In genomic region chr10:101022967-101023705, GRCh38 we compare ENCODE assay signal across 26 cellular contexts. TPM values are rescaled to one million over a fixed set of nuclear protein-coding genes. Genes with fewer than 3 reads are reported as not detected.
A peak's percentile ranks its signal among the peaks of the same experiment; 100 is the strongest.
DNase-seq lines count a peak whose midpoint lies in the region; ATAC-seq, FAIRE-seq and TF ChIP-seq lines count a peak whose summit lies in the region.
"Had no signal": no experiment of that assay in that cellular context is flagged by ENCODE, and none has a peak within 500 bp of the region (broad histone marks: within the 10 kb centered on the region; RNA-seq: fewer than 3 reads in every experiment).

No MANE protein-coding gene starts in this region.

- H3K9me3 ChIP-seq in right atrium auricular region = no peaks in the 10 kb centered on the region
- H3K9me3 ChIP-seq in HEK293 (ENCODE audit: control insufficient read depth, insufficient read depth, low read depth, low read length) = no peaks in the 10 kb centered on the region
- H3K9me3 ChIP-seq in K562 (replicated peaks; ENCODE audit: control insufficient read depth, insufficient read depth, low read depth, low read length) = no peaks in the 10 kb centered on the region
- no peaks in the 10 kb centered on the region for H3K9me3 ChIP-seq in osteoblast (ENCODE audit: low read depth, low read length)
- no peaks in the 10 kb centered on the region for H3K9me3 ChIP-seq in ovary
- H3K9me3 ChIP-seq in suprapubic skin = no peaks in the 10 kb centered on the region
- H3K9me3 ChIP-seq: A549; BE2C; BLaER1 treated with 17β-estradiol and CSF1 and Interleukin-3, amounts not matched to agents 10 nM and 100 nM; HAP-1 had no signal

- CTCF ChIA-PET in HEK293 (lab: Yijun Ruan, JAX) (interaction anchor here (0.6 to 0.8 kb wide), 2 partner anchors 8 to 55 kb away, joined by 3 read pairs; no protein-coding TSS in a partner anchor), K562 (lab: Yijun Ruan, JAX; ENCODE audit: low intra/inter-chr PET ratio) (no interaction called here)

- H3K9ac ChIP-seq in K562 (ENCODE audit: insufficient read depth in 1 of 2, low read depth in 2 of 2, low read length in 2 of 2) = no peak overlapping the region
- H3K9ac ChIP-seq: BLaER1 treated with 17β-estradiol and CSF1 and Interleukin-3, amounts not matched to agents 10 nM and 100 nM had no signal

- no peak for ATAC-seq in Right ventricle myocardium inferior
- no peak for ATAC-seq in K562
- ATAC-seq: A549, GM12878 had no signal

- 24% methylated on average over 6 of the region's 15 CpGs for WGBS in K562 (ENCODE audit: insufficient coverage, low coverage, missing lambda C conversion rate)
- 90 to 94% (median 91%) methylated on average over 13 to 15 of the region's 15 CpGs for WGBS in ovary, 3 donors
- WGBS in suprapubic skin = 90% methylated on average over 10 of the region's 15 CpGs

- no peak overlapping the region for H3K4me3 ChIP-seq in right atrium auricular region
- no peak overlapping the region for H3K4me3 ChIP-seq in HEK293 (ENCODE audit: low read depth, low read length)
- H3K4me3 ChIP-seq in K562 = no peak overlapping the region
- H3K4me3 ChIP-seq in osteoblast (ENCODE audit: insufficient read depth, low read length) = no peak overlapping the region
- no peak overlapping the region for H3K4me3 ChIP-seq in ovary
- H3K4me3 ChIP-seq in suprapubic skin = no peak overlapping the region
- H3K4me3 ChIP-seq: A549; BLaER1 treated with 17β-estradiol and CSF1 and Interleukin-3, amounts not matched to agents 10 nM and 100 nM; GM12878; HAP-1 had no signal

- H2AFZ ChIP-seq in K562 (ENCODE audit: low read depth, low read length) = no peak overlapping the region
- no peak overlapping the region for H2AFZ ChIP-seq in osteoblast (ENCODE audit: low read length)

- in situ Hi-C loops in K562 (cut with MboI) = no loop called here

- TF ChIP-seq RAD21 in K562 (CRISPR knock-in tag; conservative IDR thresholded peaks at IDR 0.05 in 1 of 2, IDR thresholded peaks at IDR 0.05 in 1 of 2) = no peak

- H3K27me3 ChIP-seq in right atrium auricular region (no peaks in the 10 kb centered on the region), K562 (ENCODE audit: control insufficient read depth in 2 of 2, insufficient read depth in 2 of 2, low read length in 2 of 2) (peaks cover 0 to 2% of the 10 kb centered on the region in 2 experiments; a peak in 1 of 5 replicates), osteoblast (ENCODE audit: insufficient read depth, low read length) (no peaks in the 10 kb centered on the region), ovary (no peaks in the 10 kb centered on the region), suprapubic skin (peaks cover 4% of the 10 kb centered on the region)
- H3K27me3 ChIP-seq: BE2C; BLaER1 treated with 17β-estradiol and CSF1 and Interleukin-3, amounts not matched to agents 10 nM and 100 nM had no signal

- H3K36me3 ChIP-seq in right atrium auricular region = no peaks in the 10 kb centered on the region
- no peaks in the 10 kb centered on the region for H3K36me3 ChIP-seq in HEK293 (ENCODE audit: control insufficient read depth in 2 of 2, insufficient read depth in 1 of 2, low read length in 2 of 2)
- no peaks in the 10 kb centered on the region for H3K36me3 ChIP-seq in K562 (ENCODE audit: control insufficient read depth, insufficient read depth, low read length)
- H3K36me3 ChIP-seq in osteoblast (ENCODE audit: insufficient read depth, low read length) = no peaks in the 10 kb centered on the region
- no peaks in the 10 kb centered on the region for H3K36me3 ChIP-seq in ovary
- no peaks in the 10 kb centered on the region for H3K36me3 ChIP-seq in suprapubic skin
- H3K36me3 ChIP-seq: BE2C; BLaER1 treated with 17β-estradiol and CSF1 and Interleukin-3, amounts not matched to agents 10 nM and 100 nM; HAP-1 had no signal

- TF ChIP-seq POLR2A in K562 (conservative IDR thresholded peaks at IDR 0.05) (no peak), ovary (IDR thresholded peaks at IDR 0.05) (no peak), suprapubic skin (IDR thresholded peaks at IDR 0.05) (no peak)

- intact Hi-C loops in Right ventricle myocardium inferior (cut with DNase I) (no loop called here), K562 (cut with micrococcal nuclease) (no loop called here), ovary (cut with DNase I) (no loop called here)

- H3K27ac ChIP-seq in right atrium auricular region (no peak overlapping the region), HEK293 (ENCODE audit: extremely low read depth, low read depth, low read length) (no peak overlapping the region), K562 (ENCODE audit: extremely low read depth, low read depth, low read length) (no peak overlapping the region), osteoblast (ENCODE audit: low read depth, low read length) (no peak overlapping the region), ovary (no peak overlapping the region), suprapubic skin (no peak overlapping the region)
- H3K27ac ChIP-seq: A549; BLaER1 treated with 17β-estradiol and CSF1 and Interleukin-3, amounts not matched to agents 10 nM and 100 nM had no signal

- POLR2A ChIA-PET in HEK293 (lab: Yijun Ruan, JAX) = interaction anchor here (1.2 kb wide), 1 partner anchor 8 kb away, joined by 3 read pairs; the partner anchor contains the start of genes PDZD7 and SFXN3
- POLR2A ChIA-PET in K562 (lab: Yijun Ruan, JAX) = no interaction called here

- H4K20me1 ChIP-seq in K562 (replicated peaks; ENCODE audit: control insufficient read depth, insufficient read depth, low read length) = no peaks in the 10 kb centered on the region
- H4K20me1 ChIP-seq in osteoblast (ENCODE audit: insufficient read depth, low read length) = no peaks in the 10 kb centered on the region
- H4K20me1 ChIP-seq: BLaER1 treated with 17β-estradiol and CSF1 and Interleukin-3, amounts not matched to agents 10 nM and 100 nM had no signal

- no peak for FAIRE-seq in K562 (lab: Jason Lieb, UNC)
- FAIRE-seq: A549, D721Med, GM12878, GM18507, H54 had no signal

- H3K4me1 ChIP-seq in right atrium auricular region (peaks cover 0 to 7% of the 10 kb centered on the region in 2 donors), HEK293 (ENCODE audit: control insufficient read depth, insufficient read depth, low read length) (peaks cover 2% of the 10 kb centered on the region), K562 (replicated peaks in 1 of 2; ENCODE audit: control insufficient read depth in 2 of 2, insufficient read depth in 2 of 2, low read length in 2 of 2) (peaks cover 0 to 10% of the 10 kb centered on the region in 2 experiments; a peak in 3 of 5 replicates), osteoblast (ENCODE audit: insufficient read depth, low read length) (no peaks in the 10 kb centered on the region), ovary (ENCODE audit: insufficient read depth) (no peaks in the 10 kb centered on the region), suprapubic skin (peaks cover 9% of the 10 kb centered on the region)
- H3K4me1 ChIP-seq: HAP-1 had no signal

- TF ChIP-seq EP300 in K562 (IDR thresholded peaks at IDR 0.05; ENCODE audit: low read length) (no peak), ovary (IDR thresholded peaks at IDR 0.05) (no peak), suprapubic skin (IDR thresholded peaks at IDR 0.05) (no peak)

- no peak for TF ChIP-seq CTCF in right atrium auricular region (IDR thresholded peaks at IDR 0.05)
- TF ChIP-seq CTCF in HEK293 (tag by site-specific recombination; IDR thresholded peaks at IDR 0.05) = no peak
- TF ChIP-seq CTCF in K562 (IDR thresholded peaks at IDR 0.05 in 2 of 3, conservative IDR thresholded peaks at IDR 0.05 in 1 of 3; ENCODE audit: insufficient read depth in 2 of 3, low read depth in 1 of 3, low read length in 3 of 3) = no peak
- TF ChIP-seq CTCF in osteoblast (IDR thresholded peaks at IDR 0.05; ENCODE audit: extremely low read depth, low read depth, low read length) = no peak
- no peak for TF ChIP-seq CTCF in ovary (IDR thresholded peaks at IDR 0.05)
- no peak for TF ChIP-seq CTCF in suprapubic skin (IDR thresholded peaks at IDR 0.05)

- DNase-seq in Right ventricle myocardium inferior (ENCODE audit: missing footprints) (peak; percentile 43), right atrium auricular region (ENCODE audit: low spot score) (no peak), K562 (ENCODE audit: extremely low read depth in 1 of 4, low spot score in 3 of 4) (no peak), osteoblast (ENCODE audit: insufficient read length, low spot score, missing footprints) (peak; percentile 31), ovary (no peak), suprapubic skin (ENCODE audit: low spot score in 2 of 2) (no peak)
- DNase-seq: 8988T; ACHN; AML-193; BE2C; CD4-positive, alpha-beta T cell; CD8-positive, alpha-beta memory T cell; DMS 273 treated with DMSO at 0.1 percent for 48 hours; DMS79; EL; GDM1; GOT3 had no signal

- H3K79me2 ChIP-seq in K562 (ENCODE audit: control insufficient read depth, insufficient read depth, low read length) (no peaks in the 10 kb centered on the region), osteoblast (ENCODE audit: insufficient read depth, low read length) (no peaks in the 10 kb centered on the region)

- H3K4me2 ChIP-seq in K562 (ENCODE audit: insufficient read depth, low read length) (no peak overlapping the region), osteoblast (ENCODE audit: insufficient read depth, low read length) (no peak overlapping the region)
- H3K4me2 ChIP-seq: A549 had no signal

- no peaks in the 10 kb centered on the region for H3K9me1 ChIP-seq in K562 (ENCODE audit: control insufficient read depth, insufficient read depth, low read length)

- no TSS peak for BruUV-seq in K562 (replicated peaks; lab: Mats Ljungman, UMichigan)

RNA-seq across cellular contexts. Expression of gene PDZD7, which starts 7.8 kb away (rescaled TPM):
- total RNA-seq in Right ventricle myocardium inferior (0.22 TPM), right atrium auricular region (1 to 10 TPM in 1 of 2 donors, under 1 TPM in 1; 0.59 to 1.3 TPM), K562 (2014; rRNA removed) (0.16 and 0.23 TPM in 2 replicates), K562 (2014; rRNA removed; fragmentation: Illumina TruSeq; extraction: Trizol) (0.04 TPM in 1 of 2 replicates, not detected in the other), K562 (2015; rRNA removed; fragmentation: Illumina TruSeq; extraction: Trizol) (0.04 and 0.07 TPM in 2 replicates), K562 (2021) (0.09 and 0.29 TPM in 2 replicates), osteoblast (0.72 and 1.2 TPM in 2 replicates), ovary (1 to 10 TPM in 2 of 7 donors, under 1 TPM in 5; 0.56 to 1.2 (median 0.74) TPM), suprapubic skin (1 to 10 TPM; 1.2 to 6.0 (median 1.8) TPM)
- 0.69 TPM in 1 of 2 replicates, not detected in the other for total RNA-seq in K562 (2011; cell fraction: chromatin; rRNA removed; ENCODE audit: low replicate concordance)
- total RNA-seq in K562 (2011; cell fraction: nucleolus; rRNA removed) = 0.79 and 0.83 TPM in 2 replicates
- 0.44 and 0.46 TPM in 2 replicates for total RNA-seq in K562 (2011; cell fraction: nucleoplasm; rRNA removed)
- polyA plus RNA-seq in K562 (2011; rRNA removed) (0.24 and 0.28 TPM in 2 replicates), K562 (2014; fragmentation: Illumina TruSeq; extraction: Trizol) (0.04 TPM in 1 of 2 replicates, not detected in the other), K562 (2014; fragmentation: Nextera tagmentation; extraction: Ambion mirVana) (not detected), K562 (2014; rRNA removed) (0.04 and 0.07 TPM in 2 replicates), ovary (under 1 TPM; 0.07 to 0.44 TPM)
- 0.15 and 0.57 TPM in 2 replicates for polyA plus RNA-seq in K562 (2011; cell fraction: cytosol; rRNA removed)
- 0.62 and 0.97 TPM in 2 replicates for polyA plus RNA-seq in K562 (2011; cell fraction: nucleus; rRNA removed)
- 0.09 and 0.54 TPM in 2 replicates for polyA plus RNA-seq in K562 (2012)
- 0.14 TPM in 1 of 2 replicates, not detected in the other for polyA minus RNA-seq in K562 (2011; rRNA and poly(A)+ RNA removed)
- polyA minus RNA-seq in K562 (2011; cell fraction: cytosol; rRNA and poly(A)+ RNA removed) = 0.38 TPM in 1 of 2 replicates, not detected in the other
- polyA minus RNA-seq in K562 (2011; cell fraction: nucleus; rRNA and poly(A)+ RNA removed) = 0.44 and 0.67 TPM in 2 replicates
- total RNA-seq: GM12878 had no signal
- polyA plus RNA-seq: CD14-positive monocyte had no signal

RNA-seq across cellular contexts. Expression of gene SFXN3, which starts 7.9 kb away (rescaled TPM):
- total RNA-seq in Right ventricle myocardium inferior (14.1 TPM), right atrium auricular region (10 to 100 TPM; 16.4 to 42.9 TPM), K562 (2014; rRNA removed) (1.00 and 2.2 TPM in 2 replicates), K562 (2014; rRNA removed; fragmentation: Illumina TruSeq; extraction: Trizol) (0.64 and 0.69 TPM in 2 replicates), K562 (2015; rRNA removed; fragmentation: Illumina TruSeq; extraction: Trizol) (0.58 and 0.68 TPM in 2 replicates), K562 (2021) (1.4 and 1.8 TPM in 2 replicates), osteoblast (103 and 106 TPM in 2 replicates), ovary (10 to 100 TPM; 20.2 to 47.0 (median 28.6) TPM), suprapubic skin (100 to 1,000 TPM in 1 of 4 donors, 10 to 100 TPM in 3; 57.6 to 296 (median 74.3) TPM)
- total RNA-seq in K562 (2011; cell fraction: chromatin; rRNA removed; ENCODE audit: low replicate concordance) = 6.0 and 9.2 TPM in 2 replicates
- 3.8 and 5.2 TPM in 2 replicates for total RNA-seq in K562 (2011; cell fraction: nucleolus; rRNA removed)
- 3.7 and 5.1 TPM in 2 replicates for total RNA-seq in K562 (2011; cell fraction: nucleoplasm; rRNA removed)
- polyA plus RNA-seq in K562 (2011; rRNA removed) (4.6 and 8.1 TPM in 2 replicates), K562 (2014; fragmentation: Illumina TruSeq; extraction: Trizol) (1.5 and 1.6 TPM in 2 replicates), K562 (2014; fragmentation: Nextera tagmentation; extraction: Ambion mirVana) (under 1 TPM; 0.24 to 0.31 TPM), K562 (2014; rRNA removed) (0.86 and 0.96 TPM in 2 replicates), ovary (10 to 100 TPM; 26.5 to 51.5 TPM)
- 5.6 and 7.0 TPM in 2 replicates for polyA plus RNA-seq in K562 (2011; cell fraction: cytosol; rRNA removed)
- polyA plus RNA-seq in K562 (2011; cell fraction: nucleus; rRNA removed) = 15.8 and 21.0 TPM in 2 replicates
- 1.6 and 3.3 TPM in 2 replicates for polyA plus RNA-seq in K562 (2012)
- 5.0 and 5.6 TPM in 2 replicates for polyA minus RNA-seq in K562 (2011; rRNA and poly(A)+ RNA removed)
- polyA minus RNA-seq in K562 (2011; cell fraction: cytosol; rRNA and poly(A)+ RNA removed) = 2.5 and 5.0 TPM in 2 replicates
- polyA minus RNA-seq in K562 (2011; cell fraction: nucleus; rRNA and poly(A)+ RNA removed) = 3.4 and 5.2 TPM in 2 replicates

RNA-seq across cellular contexts. Expression of gene LZTS2, which starts 23.5 kb away (rescaled TPM):
- total RNA-seq in Right ventricle myocardium inferior (43.4 TPM), right atrium auricular region (10 to 100 TPM; 40.0 to 71.0 TPM), K562 (2014; rRNA removed) (27.2 and 31.7 TPM in 2 replicates), K562 (2014; rRNA removed; fragmentation: Illumina TruSeq; extraction: Trizol) (5.4 and 6.4 TPM in 2 replicates), K562 (2015; rRNA removed; fragmentation: Illumina TruSeq; extraction: Trizol) (18.5 and 19.8 TPM in 2 replicates), K562 (2021) (38.6 and 42.1 TPM in 2 replicates), osteoblast (117 and 127 TPM in 2 replicates), ovary (100 to 1,000 TPM in 2 of 7 donors, 10 to 100 TPM in 5; 60.6 to 121 (median 77.4) TPM), suprapubic skin (10 to 100 TPM; 51.9 to 88.8 (median 61.2) TPM)
- total RNA-seq in K562 (2011; cell fraction: chromatin; rRNA removed; ENCODE audit: low replicate concordance) = 28.9 and 51.1 TPM in 2 replicates
- total RNA-seq in K562 (2011; cell fraction: nucleolus; rRNA removed) = 36.8 and 39.7 TPM in 2 replicates
- 26.9 and 34.2 TPM in 2 replicates for total RNA-seq in K562 (2011; cell fraction: nucleoplasm; rRNA removed)
- polyA plus RNA-seq in K562 (2011; rRNA removed) (14.7 and 29.0 TPM in 2 replicates), K562 (2014; fragmentation: Illumina TruSeq; extraction: Trizol) (11.8 and 30.3 TPM in 2 replicates), K562 (2014; fragmentation: Nextera tagmentation; extraction: Ambion mirVana) (under 1 TPM; 0.23 to 0.59 TPM), K562 (2014; rRNA removed) (42.5 and 43.7 TPM in 2 replicates), ovary (10 to 100 TPM in 1 of 2 donors, 1 to 10 TPM in 1; 9.4 to 93.9 TPM)
- 28.1 and 68.0 TPM in 2 replicates for polyA plus RNA-seq in K562 (2011; cell fraction: cytosol; rRNA removed)
- polyA plus RNA-seq in K562 (2011; cell fraction: nucleus; rRNA removed) = 65.4 and 125 TPM in 2 replicates
- 34.1 and 35.5 TPM in 2 replicates for polyA plus RNA-seq in K562 (2012)
- polyA minus RNA-seq in K562 (2011; rRNA and poly(A)+ RNA removed) = 8.0 and 8.6 TPM in 2 replicates
- 19.6 and 24.0 TPM in 2 replicates for polyA minus RNA-seq in K562 (2011; cell fraction: cytosol; rRNA and poly(A)+ RNA removed)
- 19.8 and 24.9 TPM in 2 replicates for polyA minus RNA-seq in K562 (2011; cell fraction: nucleus; rRNA and poly(A)+ RNA removed)

RNA-seq across cellular contexts. Expression of gene TWNK, which starts 35.8 kb away (rescaled TPM):
- 6.6 TPM for total RNA-seq in Right ventricle myocardium inferior
- 1 to 10 TPM; 5.5 to 7.1 TPM for total RNA-seq in right atrium auricular region
- 20.7 and 34.6 TPM in 2 replicates for total RNA-seq in K562 (2011; cell fraction: chromatin; rRNA removed; ENCODE audit: low replicate concordance)
- total RNA-seq in K562 (2011; cell fraction: nucleolus; rRNA removed) = 16.7 and 19.2 TPM in 2 replicates
- total RNA-seq in K562 (2011; cell fraction: nucleoplasm; rRNA removed) = 17.9 and 20.4 TPM in 2 replicates
- 17.9 and 20.6 TPM in 2 replicates for total RNA-seq in K562 (2014; rRNA removed)
- total RNA-seq in K562 (2014; rRNA removed; fragmentation: Illumina TruSeq; extraction: Trizol) = 16.6 and 18.0 TPM in 2 replicates
- total RNA-seq in K562 (2015; rRNA removed; fragmentation: Illumina TruSeq; extraction: Trizol) = 13.6 and 14.3 TPM in 2 replicates
- 19.2 and 24.5 TPM in 2 replicates for total RNA-seq in K562 (2021)
- polyA plus RNA-seq in K562 (2011; rRNA removed) = 16.1 and 17.4 TPM in 2 replicates
- 13.8 and 17.6 TPM in 2 replicates for polyA plus RNA-seq in K562 (2011; cell fraction: cytosol; rRNA removed)
- polyA plus RNA-seq in K562 (2011; cell fraction: nucleus; rRNA removed) = 13.3 and 19.8 TPM in 2 replicates
- 10.5 and 24.8 TPM in 2 replicates for polyA plus RNA-seq in K562 (2012)
- 34.7 and 35.5 TPM in 2 replicates for polyA plus RNA-seq in K562 (2014; fragmentation: Illumina TruSeq; extraction: Trizol)
- polyA plus RNA-seq in K562 (2014; fragmentation: Nextera tagmentation; extraction: Ambion mirVana) = 10 to 100 TPM; 11.6 to 14.8 TPM
- 16.6 and 18.9 TPM in 2 replicates for polyA plus RNA-seq in K562 (2014; rRNA removed)
- 15.7 and 22.2 TPM in 2 replicates for polyA minus RNA-seq in K562 (2011; rRNA and poly(A)+ RNA removed)
- polyA minus RNA-seq in K562 (2011; cell fraction: cytosol; rRNA and poly(A)+ RNA removed) = 8.4 and 13.6 TPM in 2 replicates
- 7.5 and 8.2 TPM in 2 replicates for polyA minus RNA-seq in K562 (2011; cell fraction: nucleus; rRNA and poly(A)+ RNA removed)
- 3.2 and 3.3 TPM in 2 replicates for total RNA-seq in osteoblast
- total RNA-seq in ovary = 10 to 100 TPM in 4 of 7 donors, 1 to 10 TPM in 3; 2.4 to 13.9 (median 10.7) TPM
- polyA plus RNA-seq in ovary = 10 to 100 TPM in 1 of 2 donors, 1 to 10 TPM in 1; 5.3 to 12.5 TPM
- 1 to 10 TPM; 7.6 to 9.0 (median 8.1) TPM for total RNA-seq in suprapubic skin

RNA-seq across cellular contexts. Expression of gene MRPL43, which starts 35.8 kb away (rescaled TPM):
- total RNA-seq in Right ventricle myocardium inferior (58.3 TPM), right atrium auricular region (10 to 100 TPM; 60.1 to 88.4 TPM), K562 (2014; rRNA removed) (55.9 and 63.2 TPM in 2 replicates), K562 (2014; rRNA removed; fragmentation: Illumina TruSeq; extraction: Trizol) (20.5 and 21.3 TPM in 2 replicates), K562 (2015; rRNA removed; fragmentation: Illumina TruSeq; extraction: Trizol) (40.0 and 42.5 TPM in 2 replicates), K562 (2021) (47.0 and 48.5 TPM in 2 replicates), osteoblast (48.5 and 55.7 TPM in 2 replicates), ovary (100 to 1,000 TPM in 1 of 7 donors, 10 to 100 TPM in 6; 68.2 to 113 (median 83.3) TPM), suprapubic skin (10 to 100 TPM; 54.2 to 89.1 (median 62.7) TPM)
- 12.8 and 41.1 TPM in 2 replicates for total RNA-seq in K562 (2011; cell fraction: chromatin; rRNA removed; ENCODE audit: low replicate concordance)
- 39.1 and 47.4 TPM in 2 replicates for total RNA-seq in K562 (2011; cell fraction: nucleolus; rRNA removed)
- 21.9 and 30.8 TPM in 2 replicates for total RNA-seq in K562 (2011; cell fraction: nucleoplasm; rRNA removed)
- polyA plus RNA-seq in K562 (2011; rRNA removed) (37.2 and 47.6 TPM in 2 replicates), K562 (2014; fragmentation: Illumina TruSeq; extraction: Trizol) (29.1 and 50.5 TPM in 2 replicates), K562 (2014; fragmentation: Nextera tagmentation; extraction: Ambion mirVana) (10 to 100 TPM; 15.1 to 25.6 TPM), K562 (2014; rRNA removed) (63.7 and 77.5 TPM in 2 replicates), ovary (100 to 1,000 TPM in 1 of 2 donors, 10 to 100 TPM in 1; 56.6 to 126 TPM)
- polyA plus RNA-seq in K562 (2011; cell fraction: cytosol; rRNA removed) = 62.0 and 116 TPM in 2 replicates
- polyA plus RNA-seq in K562 (2011; cell fraction: nucleus; rRNA removed) = 74.2 and 104 TPM in 2 replicates
- 58.5 and 65.3 TPM in 2 replicates for polyA plus RNA-seq in K562 (2012)
- 7.5 and 9.8 TPM in 2 replicates for polyA minus RNA-seq in K562 (2011; rRNA and poly(A)+ RNA removed)
- polyA minus RNA-seq in K562 (2011; cell fraction: cytosol; rRNA and poly(A)+ RNA removed) = 15.6 and 15.7 TPM in 2 replicates
- polyA minus RNA-seq in K562 (2011; cell fraction: nucleus; rRNA and poly(A)+ RNA removed) = 26.4 and 27.4 TPM in 2 replicates

Comparison
In these comparisons a context has a peak if more than half of its experiments do, and no peak if none do; other contexts are left out.
1. DNase-seq: peak in Right ventricle myocardium inferior (single experiment) and osteoblast (single experiment); none in right atrium auricular region (single experiment), K562 (0 of 4), ovary (0 of 5) and suprapubic skin (0 of 2).